Comparison of ENCODE assay signal across 17 cellular contexts in genomic region chr18:66280470-66280869, GRCh38.
"Had no signal": no experiment of that assay in that cellular context is flagged by ENCODE, and none has a peak within 500 bp of the region (broad histone marks: within the 10 kb centered on the region; RNA-seq: fewer than 3 reads in every experiment).

No MANE protein-coding gene starts in this region.

- ATAC-seq: body of pancreas; left colon; naive thymus-derived CD4-positive, alpha-beta T cell had no signal

- H3K4me1 ChIP-seq: body of pancreas, esophagus squamous epithelium, transverse colon had no signal

- H3K27me3 ChIP-seq: body of pancreas, esophagus squamous epithelium, transverse colon had no signal

- H3K27ac ChIP-seq: body of pancreas, esophagus squamous epithelium, skin epidermis, transverse colon had no signal

- H3K36me3 Mint-ChIP-seq: activated naive CD8-positive, alpha-beta T cell treated with anti-CD3 and anti-CD28 coated beads for 36 hours had no signal

- H3K4me3 Mint-ChIP-seq: activated naive CD8-positive, alpha-beta T cell treated with anti-CD3 and anti-CD28 coated beads for 36 hours; activated T-helper 1 cell treated with anti-CD3 and anti-CD28 coated beads, Interleukin-12 subunit alpha, Interleukin-12 subunit beta, Interleukin-2, Interleukin-4 antibody, amounts not matched to agents 30 ng/mL and 10 ng/mL and 1 ng/mL, durations not matched to agents 14 hours and 24 hours and 36 hours; central memory CD8-positive, alpha-beta T cell; naive thymus-derived CD4-positive, alpha-beta T cell; T-helper 2 cell treated with Interferon-gamma antibody and Interleukin-4, amounts not matched to agents 5 μg/mL and 100 μg/mL, for 36 hours had no signal

- DNase-seq: activated CD4-positive, alpha-beta T cell treated with anti-CD3 and anti-CD28 coated beads, Interleukin-2, amount 50 U/mL, for 1 hour; activated naive CD8-positive, alpha-beta T cell treated with anti-CD3 and anti-CD28 coated beads for 36 hours; body of pancreas; effector CD8-positive, alpha-beta T cell; esophagus squamous epithelium; glutamatergic neuron; left colon; mammary epithelial cell; naive thymus-derived CD4-positive, alpha-beta T cell; right cardiac atrium; stimulated activated CD4-positive, alpha-beta T cell treated with anti-CD3 and anti-CD28 coated beads, Interleukin-4, amount 100 ng/mL, for 24 hours; stimulated activated naive CD4-positive, alpha-beta T cell treated with Interleukin-2 at 50 U/mL for 16 hours; transverse colon had no signal

- H3K4me1 Mint-ChIP-seq: activated naive CD8-positive, alpha-beta T cell treated with anti-CD3 and anti-CD28 coated beads for 36 hours; central memory CD8-positive, alpha-beta T cell; naive thymus-derived CD4-positive, alpha-beta T cell had no signal

- H3K4me3 ChIP-seq: body of pancreas, esophagus squamous epithelium, skin epidermis, transverse colon had no signal

- H3K36me3 ChIP-seq: esophagus squamous epithelium, transverse colon had no signal

- H3K9me3 ChIP-seq: body of pancreas, transverse colon had no signal

- H3K9me3 Mint-ChIP-seq: activated T-helper 1 cell treated with anti-CD3 and anti-CD28 coated beads, Interleukin-12 subunit alpha, Interleukin-12 subunit beta, Interleukin-2, Interleukin-4 antibody, amounts not matched to agents 30 ng/mL and 10 ng/mL and 1 ng/mL, durations not matched to agents 14 hours and 24 hours and 36 hours had no signal

- H3K27me3 Mint-ChIP-seq: activated naive CD8-positive, alpha-beta T cell treated with anti-CD3 and anti-CD28 coated beads for 36 hours; central memory CD8-positive, alpha-beta T cell; naive thymus-derived CD4-positive, alpha-beta T cell had no signal

- H3K27ac Mint-ChIP-seq: activated naive CD8-positive, alpha-beta T cell treated with anti-CD3 and anti-CD28 coated beads for 36 hours; activated T-helper 1 cell treated with anti-CD3 and anti-CD28 coated beads, Interleukin-12 subunit alpha, Interleukin-12 subunit beta, Interleukin-2, Interleukin-4 antibody, amounts not matched to agents 30 ng/mL and 10 ng/mL and 1 ng/mL, durations not matched to agents 14 hours and 24 hours and 36 hours; naive thymus-derived CD4-positive, alpha-beta T cell; T-helper 2 cell treated with Interferon-gamma antibody and Interleukin-4, amounts not matched to agents 5 μg/mL and 100 μg/mL, for 36 hours had no signal
